14 cellular contexts compared by ENCODE assay signal in the genomic region with DNA sequence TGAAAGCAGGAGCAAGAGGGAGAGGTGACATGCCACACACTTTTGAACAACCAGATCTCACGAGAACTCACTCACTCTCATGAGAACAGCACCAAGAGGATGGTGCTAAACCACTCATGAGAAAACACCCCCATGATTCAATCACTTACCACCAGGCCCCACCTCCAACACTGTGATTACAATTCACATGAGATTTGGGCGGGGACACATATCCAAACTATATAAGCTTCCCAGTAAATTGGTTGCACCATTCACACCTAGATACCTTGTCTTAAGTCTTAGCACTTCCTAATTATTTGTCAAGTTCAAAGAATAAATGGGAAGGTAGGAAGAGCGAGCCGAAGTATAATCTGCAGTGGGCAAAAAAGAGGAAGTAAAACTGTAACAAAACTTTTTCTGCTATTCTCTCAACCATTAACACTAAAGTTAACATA. TPM values are rescaled to one million over a fixed set of nuclear protein-coding genes. Genes with fewer than 3 reads are reported as not detected.
DNase-seq lines count a peak whose midpoint lies in the region; ATAC-seq and TF ChIP-seq lines count a peak whose summit lies in the region.
"Had no signal": no experiment of that assay in that cellular context is flagged by ENCODE, and none has a peak within 500 bp of the region (broad histone marks: within the 10 kb centered on the region; RNA-seq: fewer than 3 reads in every experiment).

No MANE protein-coding gene starts in this region.

- H3K9me3 Mint-ChIP-seq in CD4-positive, alpha-beta T cell: no peaks in the 10 kb centered on the region
- H3K9me3 Mint-ChIP-seq: endodermal cell had no signal

- H3K27ac Mint-ChIP-seq in CD4-positive, alpha-beta T cell: no peak overlapping the region
- H3K27ac Mint-ChIP-seq: activated T-cell treated with anti-CD3 and anti-CD28 coated beads, Interleukin-2, amount 50 U/mL, for 24 hours; endodermal cell had no signal

- TF ChIP-seq EP300 in tibial nerve (IDR thresholded peaks at IDR 0.05): no peak

- no peaks in the 10 kb centered on the region for H3K27me3 Mint-ChIP-seq in CD4-positive, alpha-beta T cell
- H3K27me3 Mint-ChIP-seq: activated T-cell treated with anti-CD3 and anti-CD28 coated beads, Interleukin-2, amount 50 U/mL, for 24 hours had no signal

- no peaks in the 10 kb centered on the region for H3K4me1 Mint-ChIP-seq in CD4-positive, alpha-beta T cell (ENCODE audit: low read depth)
- H3K4me1 Mint-ChIP-seq: endodermal cell had no signal

- H3K4me1 ChIP-seq in Peyer's patch: no peaks in the 10 kb centered on the region
- no peaks in the 10 kb centered on the region for H3K4me1 ChIP-seq in tibial nerve

- intact Hi-C loops in CD4-positive, alpha-beta T cell (cut with DNase I, micrococcal nuclease): no loop called here

- H3K9me3 ChIP-seq in Peyer's patch: no peaks in the 10 kb centered on the region
- H3K9me3 ChIP-seq in tibial nerve: no peaks in the 10 kb centered on the region
- no peaks in the 10 kb centered on the region for H3K9me3 ChIP-seq in CD4-positive, alpha-beta T cell (ENCODE audit: control insufficient read depth, low read length)

- no peak overlapping the region for H3K27ac ChIP-seq in Peyer's patch
- H3K27ac ChIP-seq in tibial nerve: no peak overlapping the region
- no peak overlapping the region for H3K27ac ChIP-seq in CD4-positive, alpha-beta T cell (ENCODE audit: low read depth, low read length)

- DNase-seq in SIG-M5 treated with dmso at 0.1 percent for 504 hours (lab: John Stamatoyannopoulos, UW; ENCODE audit: unreplicated experiment) (peak; percentile 16), SIG-M5 (lab: John Stamatoyannopoulos, UW) (no peak), Peyer's patch (no peak), tibial nerve (ENCODE audit: low spot score in 2 of 2) (no peak), NCI-H187 (lab: John Stamatoyannopoulos, UW) (no peak)
- no peak for DNase-seq in CD4-positive, alpha-beta T cell
- DNase-seq: 8988T; activated T-cell treated with anti-CD3 and anti-CD28 coated beads, Interleukin-2, amount 50 U/mL, for 24 hours; endodermal cell; NCI-H226 had no signal

- POLR2A ChIA-PET in CD4-positive, alpha-beta T cell (lab: Charles Lee): no interaction called here

- ATAC-seq in HG02840 (IDR thresholded peaks at IDR 0.05; ENCODE audit: low FRiP score, unreplicated experiment) (peak; percentile 53), HG03460 (IDR thresholded peaks at IDR 0.05; ENCODE audit: unreplicated experiment) (peak; percentile 64)
- ATAC-seq in CD4-positive, alpha-beta T cell (ENCODE audit: poor library complexity): no peak
- ATAC-seq: left lobe of liver, Right ventricle myocardium inferior had no signal

- H3K36me3 Mint-ChIP-seq in CD4-positive, alpha-beta T cell (ENCODE audit: low read depth): no peaks in the 10 kb centered on the region

- TF ChIP-seq POLR2A in Peyer's patch (IDR thresholded peaks at IDR 0.05) (no peak), tibial nerve (IDR thresholded peaks at IDR 0.05) (no peak)

- CTCF ChIA-PET in CD4-positive, alpha-beta T cell (lab: Charles Lee): no interaction called here

- TF ChIP-seq CTCF in Peyer's patch (IDR thresholded peaks at IDR 0.05) (no peak), tibial nerve (IDR thresholded peaks at IDR 0.05) (no peak)
- TF ChIP-seq CTCF in CD4-positive, alpha-beta T cell (IDR thresholded peaks at IDR 0.05): no peak

- H3K27me3 ChIP-seq in Peyer's patch (no peaks in the 10 kb centered on the region), tibial nerve (no peaks in the 10 kb centered on the region)
- H3K27me3 ChIP-seq in CD4-positive, alpha-beta T cell (ENCODE audit: control insufficient read depth, insufficient read depth, low read length): no peaks in the 10 kb centered on the region

- H3K36me3 ChIP-seq in Peyer's patch (no peaks in the 10 kb centered on the region), tibial nerve (no peaks in the 10 kb centered on the region)

- 69 to 70% methylated on average over 4 of the region's 4 CpGs for WGBS in tibial nerve, 2 donors

- H3K4me3 ChIP-seq in Peyer's patch: no peak overlapping the region
- no peak overlapping the region for H3K4me3 ChIP-seq in tibial nerve

- no peak overlapping the region for H3K4me3 Mint-ChIP-seq in CD4-positive, alpha-beta T cell
- H3K4me3 Mint-ChIP-seq: activated T-cell treated with anti-CD3 and anti-CD28 coated beads, Interleukin-2, amount 50 U/mL, for 24 hours; endodermal cell had no signal

RNA-seq across cellular contexts. Expression of gene AMY1C, which starts 34.3 kb away (rescaled TPM):
- not detected for total RNA-seq in Peyer's patch
- total RNA-seq in tibial nerve: not detected
- not detected for total RNA-seq in CD4-positive, alpha-beta T cell
- total RNA-seq: endodermal cell, left lobe of liver, Right ventricle myocardium inferior had no signal
